Comparison of ENCODE assay signal across 8 cellular contexts in genomic region chr4:154416183-154416543, GRCh38.
DNase-seq lines count a peak whose midpoint lies in the region; ATAC-seq and TF ChIP-seq lines count a peak whose summit lies in the region.

No MANE protein-coding gene starts in this region.

- TF ChIP-seq POLR2A in heart left ventricle (IDR thresholded peaks at IDR 0.05) (no peak), sigmoid colon (IDR thresholded peaks at IDR 0.05) (no peak)

- ATAC-seq in HG02840 (IDR thresholded peaks at IDR 0.05; ENCODE audit: low FRiP score, unreplicated experiment) (peak; percentile 42), T-helper 17 cell (no peak), heart left ventricle (peak; percentile 21 to 64 (median 58))

- H3K4me1 Mint-ChIP-seq in activated T-cell treated with anti-CD3 and anti-CD28 coated beads, Interleukin-2, amount 50 U/mL, for 24 hours (ENCODE audit: low read depth), result peaks cover 15% of the 10 kb centered on the region
- peaks cover 11% of the 10 kb centered on the region for H3K4me1 Mint-ChIP-seq in T-helper 17 cell

- H3K27ac ChIP-seq in heart left ventricle (peak overlapping the region in 8 of 12 donors; percentile 2 to 83 (median 54)), sigmoid colon (peak overlapping the region; percentile 73 to 89 (median 86))
- no peak overlapping the region for H3K27ac ChIP-seq in effector memory CD4-positive, alpha-beta T cell (ENCODE audit: insufficient read depth, low read length, poor library complexity, severe bottlenecking)

- H3K9me3 Mint-ChIP-seq in activated T-cell treated with anti-CD3 and anti-CD28 coated beads, Interleukin-2, amount 50 U/mL, for 24 hours, result no peaks in the 10 kb centered on the region

- H3K27me3 Mint-ChIP-seq in activated T-cell treated with anti-CD3 and anti-CD28 coated beads, Interleukin-2, amount 50 U/mL, for 24 hours, result peaks cover 43% of the 10 kb centered on the region
- H3K27me3 Mint-ChIP-seq in T-helper 17 cell, result peaks cover 34% of the 10 kb centered on the region

- intact Hi-C loops in heart left ventricle (cut with DNase I) (no loop called here), sigmoid colon (cut with DNase I) (loop anchor here (2.0 to 5.0 kb wide), 2 partner anchors 49 to 75 kb away; partner anchors contain the start of gene DCHS2)

- H3K9me3 ChIP-seq in T-helper 17 cell (ENCODE audit: control insufficient read depth, low read length, poor library complexity, severe bottlenecking), result no peaks in the 10 kb centered on the region
- H3K9me3 ChIP-seq in heart left ventricle, result no peaks in the 10 kb centered on the region
- no peaks in the 10 kb centered on the region for H3K9me3 ChIP-seq in sigmoid colon
- H3K9me3 ChIP-seq in effector memory CD4-positive, alpha-beta T cell (ENCODE audit: control insufficient read depth, low read length), result no peaks in the 10 kb centered on the region

- H3K27ac Mint-ChIP-seq in activated T-cell treated with anti-CD3 and anti-CD28 coated beads, Interleukin-2, amount 50 U/mL, for 24 hours, result no peak overlapping the region
- H3K27ac Mint-ChIP-seq in T-helper 17 cell, result peak overlapping the region; percentile 71

- H3K4me1 ChIP-seq in heart left ventricle (peaks cover 0 to 15% (median 0%) of the 10 kb centered on the region in 12 donors), sigmoid colon (peaks cover 0 to 34% (median 15%) of the 10 kb centered on the region in 4 donors)
- H3K4me1 ChIP-seq in effector memory CD4-positive, alpha-beta T cell (ENCODE audit: control insufficient read depth, insufficient read depth, low read length, poor library complexity, severe bottlenecking), result no peaks in the 10 kb centered on the region

- no peaks in the 10 kb centered on the region for H3K36me3 Mint-ChIP-seq in activated T-cell treated with anti-CD3 and anti-CD28 coated beads, Interleukin-2, amount 50 U/mL, for 24 hours (ENCODE audit: low read depth)
- peaks cover 2% of the 10 kb centered on the region for H3K36me3 Mint-ChIP-seq in T-helper 17 cell (ENCODE audit: low read depth)

- no peak for TF ChIP-seq EP300 in sigmoid colon (IDR thresholded peaks at IDR 0.05)

- H3K4me3 Mint-ChIP-seq in activated T-cell treated with anti-CD3 and anti-CD28 coated beads, Interleukin-2, amount 50 U/mL, for 24 hours, result peak overlapping the region; percentile 68
- H3K4me3 Mint-ChIP-seq in T-helper 17 cell, result peak overlapping the region; percentile 82

- peak in 1 of 12 donors; percentile 11 for TF ChIP-seq CTCF in heart left ventricle (IDR thresholded peaks at IDR 0.05)
- no peak for TF ChIP-seq CTCF in sigmoid colon (IDR thresholded peaks at IDR 0.05)

- H3K27me3 ChIP-seq in heart left ventricle, result peaks cover 0 to 4% (median 0%) of the 10 kb centered on the region in 9 donors
- no peaks in the 10 kb centered on the region for H3K27me3 ChIP-seq in sigmoid colon
- H3K27me3 ChIP-seq in effector memory CD4-positive, alpha-beta T cell (replicated peaks; ENCODE audit: control insufficient read depth, insufficient read depth, low read length, poor library complexity, severe bottlenecking), result peaks cover 14% of the 10 kb centered on the region

- H3K36me3 ChIP-seq in heart left ventricle (no peaks in the 10 kb centered on the region), sigmoid colon (no peaks in the 10 kb centered on the region)
- no peaks in the 10 kb centered on the region for H3K36me3 ChIP-seq in effector memory CD4-positive, alpha-beta T cell (ENCODE audit: control insufficient read depth, insufficient read depth, low read length)

- DNase-seq in activated T-cell treated with anti-CD3 and anti-CD28 coated beads, Interleukin-2, amount 50 U/mL, for 24 hours, result no peak
- DNase-seq in activated T-cell treated with anti-CD3 and anti-CD28 coated beads for 4 hours (no peak), T-helper 17 cell (no peak), heart left ventricle (peak; percentile 19 to 51 (median 37)), sigmoid colon (peak; percentile 77), cerebellum (ENCODE audit: low spot score) (no peak)
- no peak for DNase-seq in effector memory CD4-positive, alpha-beta T cell

- WGBS in heart left ventricle, 4 donors, result 1 to 3% (median 2%) methylated on average over 10 of the region's 10 CpGs
- WGBS in sigmoid colon, 2 donors, result 3 to 4% methylated on average over 10 of the region's 10 CpGs

- peak overlapping the region; percentile 17 to 62 (median 50) for H3K4me3 ChIP-seq in heart left ventricle
- H3K4me3 ChIP-seq in sigmoid colon, result peak overlapping the region; percentile 25 to 56 (median 46)
- no peak overlapping the region for H3K4me3 ChIP-seq in effector memory CD4-positive, alpha-beta T cell (ENCODE audit: insufficient read depth, low read depth, low read length, poor library complexity, severe bottlenecking)

Comparison
In these comparisons a context has a peak if more than half of its experiments do, and no peak if none do; other contexts are left out.
1. DNase-seq: peak in heart left ventricle (5 of 5) and sigmoid colon (single experiment); none in activated T-cell treated with anti-CD3 and anti-CD28 coated beads, Interleukin-2, amount 50 U/mL, for 24 hours (single experiment), activated T-cell treated with anti-CD3 and anti-CD28 coated beads for 4 hours (single experiment), T-helper 17 cell (0 of 3), cerebellum (single experiment) and effector memory CD4-positive, alpha-beta T cell (0 of 3).